8 cellular contexts compared by ENCODE assay signal in genomic region chr12:132907789-132908144, GRCh38. TPM values are rescaled to one million over a fixed set of nuclear protein-coding genes. Genes with fewer than 3 reads are reported as not detected.
A peak's percentile ranks its signal among the peaks of the same experiment; 100 is the strongest.
DNase-seq lines count a peak whose midpoint lies in the region; ATAC-seq, FAIRE-seq and TF ChIP-seq lines count a peak whose summit lies in the region.
"Not testable (repeated sequence)": the region's sequence is repeated elsewhere in the genome, so short reads cannot be mapped to it uniquely, and the experiment has no call there.

No MANE protein-coding gene starts in this region.

- not testable (repeated sequence) for TF ChIP-seq POLR2A in suprapubic skin (IDR thresholded peaks at IDR 0.05)

- TF ChIP-seq CTCF in CD14-positive monocyte (IDR thresholded peaks at IDR 0.05); LNCaP clone FGC (IDR thresholded peaks at IDR 0.05; ENCODE audit: control insufficient read depth, extremely low read depth, insufficient read depth); bronchial epithelial cell (IDR thresholded peaks at IDR 0.05; ENCODE audit: insufficient read depth, low read length, severe bottlenecking); fibroblast of pulmonary artery (IDR thresholded peaks at IDR 0.05; ENCODE audit: low read length, missing control alignments); liver (IDR thresholded peaks at IDR 0.05; ENCODE audit: low read depth, low read length, missing input control); osteocyte (IDR thresholded peaks at IDR 0.05); suprapubic skin (IDR thresholded peaks at IDR 0.05): not testable (repeated sequence)

- not testable (repeated sequence) for H3K27ac Mint-ChIP-seq in CD14-positive monocyte
- H3K27ac Mint-ChIP-seq in activated CD8-positive, alpha-beta memory T cell treated with anti-CD3 and anti-CD28 coated beads, Interleukin-2, amount 10 ng/mL, durations not matched to agents 7 days and 5 days: peak overlapping the region; percentile 70
- H3K27ac Mint-ChIP-seq in osteocyte (ENCODE audit: unreplicated experiment): peak overlapping the region; percentile 94

- peak overlapping the region in 1 of 2 donors; percentile 50 for H3K27ac ChIP-seq in liver (ENCODE audit: low read depth in 1 of 2, low read length in 2 of 2)
- H3K27ac ChIP-seq in suprapubic skin: peak overlapping the region; percentile 79

- H3K4me3 Mint-ChIP-seq in CD14-positive monocyte: peak overlapping the region; percentile 80 to 94
- H3K4me3 Mint-ChIP-seq in activated CD8-positive, alpha-beta memory T cell treated with anti-CD3 and anti-CD28 coated beads, Interleukin-2, amount 10 ng/mL, durations not matched to agents 7 days and 5 days: peak overlapping the region; percentile 81
- peak overlapping the region; percentile 88 for H3K4me3 Mint-ChIP-seq in osteocyte (ENCODE audit: unreplicated experiment)

- peaks cover 21 to 61% (median 44%) of the 10 kb centered on the region in 4 donors for H3K9me3 ChIP-seq in liver (ENCODE audit: control insufficient read depth in 4 of 4, low read length in 3 of 4)
- H3K9me3 ChIP-seq in suprapubic skin: not testable (repeated sequence)

- TF ChIP-seq EP300 in suprapubic skin (IDR thresholded peaks at IDR 0.05): not testable (repeated sequence)

- H3K9me3 Mint-ChIP-seq in CD14-positive monocyte (peaks cover 44 to 97% (median 86%) of the 10 kb centered on the region in 7 donors), osteocyte (ENCODE audit: unreplicated experiment) (peaks cover 18% of the 10 kb centered on the region)
- peaks cover 10% of the 10 kb centered on the region for H3K9me3 Mint-ChIP-seq in activated CD8-positive, alpha-beta memory T cell treated with anti-CD3 and anti-CD28 coated beads, Interleukin-2, amount 10 ng/mL, durations not matched to agents 7 days and 5 days (ENCODE audit: low read depth)

- H3K36me3 ChIP-seq in bronchial epithelial cell (ENCODE audit: control insufficient read depth, insufficient read depth, low read length); liver (ENCODE audit: control insufficient read depth in 4 of 4, insufficient read depth in 3 of 4, low read depth in 1 of 4, low read length in 3 of 4); suprapubic skin: not testable (repeated sequence)

- peaks cover 43 to 59% (median 58%) of the 10 kb centered on the region in 3 donors for H3K27me3 Mint-ChIP-seq in CD14-positive monocyte (ENCODE audit: low read depth in 3 of 3)
- peaks cover 15% of the 10 kb centered on the region for H3K27me3 Mint-ChIP-seq in activated CD8-positive, alpha-beta memory T cell treated with anti-CD3 and anti-CD28 coated beads, Interleukin-2, amount 10 ng/mL, durations not matched to agents 7 days and 5 days
- not testable (repeated sequence) for H3K27me3 Mint-ChIP-seq in osteocyte (ENCODE audit: unreplicated experiment)

- TF ChIP-seq RAD21 in liver (IDR thresholded peaks at IDR 0.05): not testable (repeated sequence)

- peaks cover 16% of the 10 kb centered on the region for H3K4me1 Mint-ChIP-seq in CD14-positive monocyte
- H3K4me1 Mint-ChIP-seq in activated CD8-positive, alpha-beta memory T cell treated with anti-CD3 and anti-CD28 coated beads, Interleukin-2, amount 10 ng/mL, durations not matched to agents 7 days and 5 days: peaks cover 23% of the 10 kb centered on the region
- H3K4me1 Mint-ChIP-seq in osteocyte (ENCODE audit: unreplicated experiment): not testable (repeated sequence)

- not testable (repeated sequence) for DNase-seq in CD14-positive monocyte (ENCODE audit: low spot score); LNCaP clone FGC (ENCODE audit: low read depth); activated CD8-positive, alpha-beta memory T cell treated with anti-CD3 and anti-CD28 coated beads, Interleukin-2, amount 10 ng/mL, durations not matched to agents 7 days and 5 days; bronchial epithelial cell (ENCODE audit: low read depth); fibroblast of pulmonary artery (ENCODE audit: low read depth); suprapubic skin (ENCODE audit: low spot score in 2 of 2)
- DNase-seq in osteocyte (ENCODE audit: extremely low spot score, unreplicated experiment): peak; percentile 44

- not testable (repeated sequence) for ATAC-seq in activated CD8-positive, alpha-beta memory T cell treated with anti-CD3 and anti-CD28 coated beads, Interleukin-2, amount 10 ng/mL, durations not matched to agents 7 days and 5 days

- not testable (repeated sequence) for H3K36me3 Mint-ChIP-seq in CD14-positive monocyte; osteocyte (ENCODE audit: unreplicated experiment)
- H3K36me3 Mint-ChIP-seq in activated CD8-positive, alpha-beta memory T cell treated with anti-CD3 and anti-CD28 coated beads, Interleukin-2, amount 10 ng/mL, durations not matched to agents 7 days and 5 days: peaks cover 20% of the 10 kb centered on the region

- peak overlapping the region; percentile 71 for H3K4me3 ChIP-seq in LNCaP clone FGC (ENCODE audit: low read depth, low read length)
- peak overlapping the region; percentile 66 for H3K4me3 ChIP-seq in bronchial epithelial cell (ENCODE audit: low read depth, low read length)
- H3K4me3 ChIP-seq in fibroblast of pulmonary artery (replicated peaks; ENCODE audit: low read depth, low read length): peak overlapping the region; percentile 76
- H3K4me3 ChIP-seq in liver (ENCODE audit: low read depth in 1 of 3, low read length in 3 of 3): peak overlapping the region in 2 of 3 donors; percentile 35 to 49
- H3K4me3 ChIP-seq in suprapubic skin: peak overlapping the region; percentile 53

- WGBS in liver: 8% methylated on average over 23 of the region's 23 CpGs
- WGBS in suprapubic skin: 3% methylated on average over 23 of the region's 23 CpGs

- H3K27me3 ChIP-seq in bronchial epithelial cell (ENCODE audit: control insufficient read depth, insufficient read depth, low read length); liver (ENCODE audit: control insufficient read depth in 4 of 4, insufficient read depth in 4 of 4, low read length in 3 of 4); suprapubic skin: not testable (repeated sequence)

- CTCF ChIA-PET in activated CD8-positive, alpha-beta memory T cell treated with anti-CD3 and anti-CD28 coated beads, Interleukin-2, amount 10 ng/mL, durations not matched to agents 7 days and 5 days (lab: Charles Lee): interaction anchor here (1.3 kb wide), 1 partner anchor 73 kb away, joined by 3 read pairs; no protein-coding TSS in a partner anchor

- not testable (repeated sequence) for FAIRE-seq in bronchial epithelial cell (lab: Jason Lieb, UNC)

- intact Hi-C loops in CD14-positive monocyte (cut with micrococcal nuclease): loop anchor here in 1 of 2 donors (1.0 to 10.0 kb wide), 4 partner anchors 20 to 175 kb away; partner anchors contain the start of genes CHFR, GOLGA3, ZNF140 and ZNF84

- H3K9ac ChIP-seq in liver (ENCODE audit: low read depth in 1 of 2, low read length in 2 of 2): not testable (repeated sequence)

- H3K4me1 ChIP-seq in liver (ENCODE audit: control insufficient read depth in 4 of 4, insufficient read depth in 4 of 4, low read length in 3 of 4): not testable (repeated sequence)
- H3K4me1 ChIP-seq in suprapubic skin: peaks cover 16% of the 10 kb centered on the region

RNA-seq across cellular contexts. Expression of gene CHFR, which starts 20.4 kb away (rescaled TPM):
- polyA plus RNA-seq in CD14-positive monocyte: 10 to 100 TPM; 28.0 to 39.3 TPM
- 10 to 100 TPM; 87.7 to 89.7 TPM for total RNA-seq in activated CD8-positive, alpha-beta memory T cell treated with anti-CD3 and anti-CD28 coated beads, Interleukin-2, amount 10 ng/mL, durations not matched to agents 7 days and 5 days
- total RNA-seq in bronchial epithelial cell: 33.4 and 43.4 TPM in 2 replicates
- total RNA-seq in liver: 10 to 100 TPM; 21.7 to 23.4 TPM
- polyA plus RNA-seq in liver: 1 to 10 TPM; 7.0 to 7.5 TPM
- 58.4 and 63.3 TPM in 2 replicates for total RNA-seq in osteocyte
- 10 to 100 TPM; 31.4 to 57.9 (median 40.3) TPM for total RNA-seq in suprapubic skin

RNA-seq across cellular contexts. Expression of gene ZNF605, which starts 48.3 kb away (rescaled TPM):
- under 1 TPM; 0.32 to 0.80 TPM for polyA plus RNA-seq in CD14-positive monocyte
- 10 to 100 TPM in 1 of 2 experiments, 1 to 10 TPM in 1; 8.9 to 10.0 TPM for total RNA-seq in activated CD8-positive, alpha-beta memory T cell treated with anti-CD3 and anti-CD28 coated beads, Interleukin-2, amount 10 ng/mL, durations not matched to agents 7 days and 5 days
- 6.3 and 9.6 TPM in 2 replicates for total RNA-seq in bronchial epithelial cell
- total RNA-seq in liver: 1 to 10 TPM; 3.6 to 9.5 TPM
- polyA plus RNA-seq in liver: 1 to 10 TPM; 1.2 to 3.5 TPM
- 17.8 and 19.1 TPM in 2 replicates for total RNA-seq in osteocyte
- 10 to 100 TPM in 1 of 4 donors, 1 to 10 TPM in 3; 4.9 to 18.3 (median 6.3) TPM for total RNA-seq in suprapubic skin
